Comparison of ENCODE assay signal across 12 cellular contexts in the genomic region with DNA sequence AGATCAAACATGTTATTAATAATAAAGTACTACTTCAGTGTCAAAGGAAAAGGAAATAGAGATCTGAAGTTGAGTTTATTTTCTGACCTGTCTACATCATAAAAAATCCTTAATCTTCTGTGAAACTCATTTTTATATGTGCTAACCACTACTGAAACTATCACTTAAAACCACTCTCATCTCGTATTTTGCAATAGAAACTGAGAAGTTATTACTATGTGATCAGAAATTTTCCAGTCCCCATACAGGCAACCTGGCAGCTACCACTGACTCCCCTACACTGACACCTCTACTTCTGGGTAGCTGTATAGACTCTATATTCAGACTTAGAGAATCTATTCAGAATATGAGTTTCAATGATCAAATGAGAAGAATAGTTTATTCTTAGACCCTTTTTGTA. TPM values are rescaled to one million over a fixed set of nuclear protein-coding genes. Genes with fewer than 3 reads are reported as not detected.
A peak's percentile ranks its signal among the peaks of the same experiment; 100 is the strongest.
DNase-seq lines count a peak whose midpoint lies in the region; ATAC-seq and TF ChIP-seq lines count a peak whose summit lies in the region.
"Had no signal": no experiment of that assay in that cellular context is flagged by ENCODE, and none has a peak within 500 bp of the region (broad histone marks: within the 10 kb centered on the region; RNA-seq: fewer than 3 reads in every experiment).

No MANE protein-coding gene starts in this region.

- H3K27ac Mint-ChIP-seq in activated T-helper 17 cell treated with anti-CD3 and anti-CD28 coated beads, Interleukin-2, amount 50 U/mL, for 72 hours = peak overlapping the region; percentile 84

- intact Hi-C loops in lower lobe of right lung (cut with DNase I) = no loop called here

- no peaks in the 10 kb centered on the region for H3K27me3 ChIP-seq in lower lobe of right lung (ENCODE audit: low read depth)

- no peaks in the 10 kb centered on the region for H3K9me3 ChIP-seq in lower lobe of right lung

- no peaks in the 10 kb centered on the region for H3K36me3 ChIP-seq in lower lobe of right lung

- no peaks in the 10 kb centered on the region for H3K9me3 Mint-ChIP-seq in activated T-helper 17 cell treated with anti-CD3 and anti-CD28 coated beads, Interleukin-2, amount 50 U/mL, for 72 hours

- H3K4me3 ChIP-seq in lower lobe of right lung = no peak overlapping the region
- H3K4me3 ChIP-seq: SK-N-MC had no signal

- no peaks in the 10 kb centered on the region for H3K36me3 Mint-ChIP-seq in activated T-helper 17 cell treated with anti-CD3 and anti-CD28 coated beads, Interleukin-2, amount 50 U/mL, for 72 hours (ENCODE audit: low read depth)

- H3K27ac ChIP-seq in lower lobe of right lung = no peak overlapping the region
- H3K27ac ChIP-seq: HL-60, SK-N-MC had no signal

- no peak for DNase-seq in lower lobe of right lung
- no peak for DNase-seq in germinal center (ENCODE audit: low spot score)
- DNase-seq in dedifferentiated amniotic fluid mesenchymal stem cell (ENCODE audit: extremely low spot score) = no peak
- no peak for DNase-seq in NOMO-1 treated with DMSO at 0.1 percent for 48 hours (lab: John Stamatoyannopoulos, UW; ENCODE audit: unreplicated experiment)
- DNase-seq: DMS79, posterior cingulate gyrus had no signal

- no peak for TF ChIP-seq CTCF in lower lobe of right lung (IDR thresholded peaks at IDR 0.05)

- H3K4me1 Mint-ChIP-seq in activated T-helper 17 cell treated with anti-CD3 and anti-CD28 coated beads, Interleukin-2, amount 50 U/mL, for 72 hours = peaks cover 10% of the 10 kb centered on the region

- peak overlapping the region; percentile 62 for H3K4me3 Mint-ChIP-seq in activated T-helper 17 cell treated with anti-CD3 and anti-CD28 coated beads, Interleukin-2, amount 50 U/mL, for 72 hours

- H3K4me1 ChIP-seq in lower lobe of right lung = no peaks in the 10 kb centered on the region

- H3K27me3 Mint-ChIP-seq in activated T-helper 17 cell treated with anti-CD3 and anti-CD28 coated beads, Interleukin-2, amount 50 U/mL, for 72 hours = peaks cover 9% of the 10 kb centered on the region

- ATAC-seq in GM18519 (IDR thresholded peaks at IDR 0.05; ENCODE audit: low FRiP score, unreplicated experiment) = peak; percentile 64
- ATAC-seq in GM19467 (IDR thresholded peaks at IDR 0.05; ENCODE audit: unreplicated experiment) = peak; percentile 83
- ATAC-seq in HG03039 (IDR thresholded peaks at IDR 0.05; ENCODE audit: unreplicated experiment) = peak; percentile 70
- ATAC-seq in activated T-helper 17 cell treated with anti-CD3 and anti-CD28 coated beads, Interleukin-2, amount 50 U/mL, for 72 hours (replicated peaks) = peak; percentile 82
- no peak for ATAC-seq in lower lobe of right lung

RNA-seq across cellular contexts. Expression of gene HDGFL3, which starts 8.3 kb away (rescaled TPM):
- 10 to 100 TPM; 11.1 to 44.7 TPM for total RNA-seq in activated T-helper 17 cell treated with anti-CD3 and anti-CD28 coated beads, Interleukin-2, amount 50 U/mL, for 72 hours
- 26.5 TPM for total RNA-seq in lower lobe of right lung

Comparison
In these comparisons a context has a peak if more than half of its experiments do, and no peak if none do; other contexts are left out.
1. ATAC-seq: peak in GM18519 (single experiment), GM19467 (single experiment), HG03039 (single experiment) and activated T-helper 17 cell treated with anti-CD3 and anti-CD28 coated beads, Interleukin-2, amount 50 U/mL, for 72 hours (single experiment); none in lower lobe of right lung (0 of 2).